In genomic region chr4:134278675-134279074, GRCh38 we compare ENCODE assay signal across 29 cellular contexts.
DNase-seq lines count a peak whose midpoint lies in the region; ATAC-seq, FAIRE-seq and TF ChIP-seq lines count a peak whose summit lies in the region.
"Had no signal": no experiment of that assay in that cellular context is flagged by ENCODE, and none has a peak within 500 bp of the region (broad histone marks: within the 10 kb centered on the region; RNA-seq: fewer than 3 reads in every experiment).

No MANE protein-coding gene starts in this region.

- H3K36me3 Mint-ChIP-seq in astrocyte (ENCODE audit: low read depth, unreplicated experiment) (no peaks in the 10 kb centered on the region), T-cell (no peaks in the 10 kb centered on the region)
- H3K36me3 Mint-ChIP-seq in CD8-positive, alpha-beta T cell: no peaks in the 10 kb centered on the region

- H3K4me1 ChIP-seq in astrocyte (ENCODE audit: insufficient read depth, low read length) (no peaks in the 10 kb centered on the region), smooth muscle cell (ENCODE audit: low read depth) (no peaks in the 10 kb centered on the region)
- H3K4me1 ChIP-seq in CD8-positive, alpha-beta T cell (ENCODE audit: insufficient read depth, low read length): no peaks in the 10 kb centered on the region
- H3K4me1 ChIP-seq: BLaER1 treated with 17β-estradiol and CSF1 and Interleukin-3, amounts not matched to agents 10 nM and 100 nM had no signal

- H4K20me1 ChIP-seq in astrocyte (ENCODE audit: insufficient read depth, low read length): no peaks in the 10 kb centered on the region
- no peaks in the 10 kb centered on the region for H4K20me1 ChIP-seq in smooth muscle cell (ENCODE audit: low read depth)
- H4K20me1 ChIP-seq: BLaER1 treated with 17β-estradiol and CSF1 and Interleukin-3, amounts not matched to agents 10 nM and 100 nM had no signal

- DNase-seq in ELR (ENCODE audit: low read depth) (peak; percentile 9), M059J (ENCODE audit: low read depth) (peak; percentile 56), astrocyte (ENCODE audit: low read depth) (peak; percentile 49), smooth muscle cell (lab: John Stamatoyannopoulos, UW; ENCODE audit: unreplicated experiment) (no peak), iPS-NIHi11 (ENCODE audit: low spot score) (no peak), T-cell (no peak)
- DNase-seq in CD8-positive, alpha-beta T cell: no peak
- DNase-seq: ACHN; CD4-positive, alpha-beta T cell; COR-L47; DMS53; GF-D8; GM23248; H7; IMR-90; KG1; MM.1S; NCI-H1417; NCI-H1694; NCI-H2081; NCI-H2227 treated with DMSO at 0.1 percent for 48 hours; NCI-H510A; NCI-H69; SHP77 had no signal

- no peaks in the 10 kb centered on the region for H3K4me1 Mint-ChIP-seq in astrocyte (ENCODE audit: low read depth, unreplicated experiment)
- no peaks in the 10 kb centered on the region for H3K4me1 Mint-ChIP-seq in CD8-positive, alpha-beta T cell (ENCODE audit: low read depth)
- H3K4me1 Mint-ChIP-seq in T-cell: no peaks in the 10 kb centered on the region

- CTCF ChIA-PET in CD8-positive, alpha-beta T cell (lab: Charles Lee): no interaction called here
- CTCF ChIA-PET in T-cell (lab: Charles Lee): no interaction called here

- H3K9me3 Mint-ChIP-seq in astrocyte (ENCODE audit: unreplicated experiment): no peaks in the 10 kb centered on the region
- peaks cover 10% of the 10 kb centered on the region for H3K9me3 Mint-ChIP-seq in CD8-positive, alpha-beta T cell
- peaks cover 8 to 23% (median 11%) of the 10 kb centered on the region in 3 donors for H3K9me3 Mint-ChIP-seq in T-cell
- H3K9me3 Mint-ChIP-seq: CD4-positive, alpha-beta T cell had no signal

- H3F3A ChIP-seq in smooth muscle cell (ENCODE audit: low read depth): no peaks in the 10 kb centered on the region

- POLR2A ChIA-PET in CD8-positive, alpha-beta T cell (lab: Charles Lee): no interaction called here
- POLR2A ChIA-PET in T-cell (lab: Charles Lee): no interaction called here

- no peak for FAIRE-seq in astrocyte (lab: Jason Lieb, UNC)
- FAIRE-seq: GM12892 had no signal

- H3K79me2 ChIP-seq in astrocyte (ENCODE audit: insufficient read depth, low read length) (no peaks in the 10 kb centered on the region), smooth muscle cell (ENCODE audit: low read depth) (no peaks in the 10 kb centered on the region)

- no peak for ATAC-seq in CD8-positive, alpha-beta T cell
- no peak for ATAC-seq in GM18858 (IDR thresholded peaks at IDR 0.05; ENCODE audit: unreplicated experiment)
- no peak for ATAC-seq in T-cell (replicated peaks in 1 of 4)
- ATAC-seq: Panc1 had no signal

- H3K9me3 ChIP-seq in astrocyte (ENCODE audit: insufficient read depth, low read depth, low read length): no peaks in the 10 kb centered on the region
- no peaks in the 10 kb centered on the region for H3K9me3 ChIP-seq in smooth muscle cell (replicated peaks; ENCODE audit: low read depth)
- H3K9me3 ChIP-seq in CD8-positive, alpha-beta T cell (ENCODE audit: low read length): no peaks in the 10 kb centered on the region
- H3K9me3 ChIP-seq: BLaER1 treated with 17β-estradiol and CSF1 and Interleukin-3, amounts not matched to agents 10 nM and 100 nM had no signal

- intact Hi-C loops in CD8-positive, alpha-beta T cell (cut with DNase I, micrococcal nuclease): no loop called here

- no peak for TF ChIP-seq CTCF in astrocyte (IDR thresholded peaks at IDR 0.05; ENCODE audit: insufficient read depth, low read depth, low read length)
- TF ChIP-seq CTCF in smooth muscle cell (IDR thresholded peaks at IDR 0.05; ENCODE audit: borderline replicate concordance, insufficient read depth, poor library complexity, severe bottlenecking): no peak
- no peak for TF ChIP-seq CTCF in CD8-positive, alpha-beta T cell (IDR thresholded peaks at IDR 0.05)

- H3K27me3 Mint-ChIP-seq in astrocyte (ENCODE audit: low read depth, unreplicated experiment) (no peaks in the 10 kb centered on the region), T-cell (no peaks in the 10 kb centered on the region)
- H3K27me3 Mint-ChIP-seq in CD8-positive, alpha-beta T cell (ENCODE audit: low read depth): no peaks in the 10 kb centered on the region
- H3K27me3 Mint-ChIP-seq: CD4-positive, alpha-beta T cell had no signal

- no peak overlapping the region for H3K4me2 ChIP-seq in astrocyte (ENCODE audit: low read length)
- no peak overlapping the region for H3K4me2 ChIP-seq in smooth muscle cell
- H3K4me2 ChIP-seq: BLaER1 treated with 17β-estradiol and CSF1 and Interleukin-3, amounts not matched to agents 10 nM and 100 nM had no signal

- H3K36me3 ChIP-seq in astrocyte (ENCODE audit: insufficient read depth, low read length) (no peaks in the 10 kb centered on the region), smooth muscle cell (ENCODE audit: low read depth) (no peaks in the 10 kb centered on the region)
- H3K36me3 ChIP-seq in CD8-positive, alpha-beta T cell (ENCODE audit: insufficient read depth, low read length): no peaks in the 10 kb centered on the region
- H3K36me3 ChIP-seq: BLaER1 treated with 17β-estradiol and CSF1 and Interleukin-3, amounts not matched to agents 10 nM and 100 nM had no signal

- H3K4me3 ChIP-seq in astrocyte (ENCODE audit: insufficient read depth, low read depth, low read length) (no peak overlapping the region), smooth muscle cell (no peak overlapping the region)
- no peak overlapping the region for H3K4me3 ChIP-seq in CD8-positive, alpha-beta T cell (ENCODE audit: low read depth, low read length)
- H3K4me3 ChIP-seq: BLaER1 treated with 17β-estradiol and CSF1 and Interleukin-3, amounts not matched to agents 10 nM and 100 nM; GM23248 had no signal

- 63% methylated on average over 1 of the region's 1 CpG for WGBS in smooth muscle cell (ENCODE audit: low lambda C conversion rate)

- no peak overlapping the region for H3K4me3 Mint-ChIP-seq in astrocyte (ENCODE audit: unreplicated experiment)
- no peak overlapping the region for H3K4me3 Mint-ChIP-seq in CD8-positive, alpha-beta T cell
- H3K4me3 Mint-ChIP-seq in T-cell: no peak overlapping the region
- H3K4me3 Mint-ChIP-seq: CD4-positive, alpha-beta T cell had no signal

- H3K27ac ChIP-seq in astrocyte (ENCODE audit: low read depth, low read length) (no peak overlapping the region), smooth muscle cell (ENCODE audit: low read depth) (no peak overlapping the region)
- H3K27ac ChIP-seq in CD8-positive, alpha-beta T cell (ENCODE audit: low read depth, low read length): no peak overlapping the region
- H3K27ac ChIP-seq: BLaER1 treated with 17β-estradiol and CSF1 and Interleukin-3, amounts not matched to agents 10 nM and 100 nM; GM23248; RWPE1 had no signal

- H3K27me3 ChIP-seq in astrocyte (ENCODE audit: insufficient read depth, low read length) (no peaks in the 10 kb centered on the region), smooth muscle cell (ENCODE audit: low read depth) (no peaks in the 10 kb centered on the region)
- H3K27me3 ChIP-seq in CD8-positive, alpha-beta T cell (ENCODE audit: insufficient read depth, low read length): no peaks in the 10 kb centered on the region
- H3K27me3 ChIP-seq: BLaER1 treated with 17β-estradiol and CSF1 and Interleukin-3, amounts not matched to agents 10 nM and 100 nM had no signal

- H3K9ac ChIP-seq in astrocyte (ENCODE audit: low read length) (no peak overlapping the region), smooth muscle cell (ENCODE audit: low read depth) (no peak overlapping the region)
- H3K9ac ChIP-seq: BLaER1 treated with 17β-estradiol and CSF1 and Interleukin-3, amounts not matched to agents 10 nM and 100 nM; GM23248 had no signal

- no peak overlapping the region for H3K27ac Mint-ChIP-seq in astrocyte (ENCODE audit: unreplicated experiment)
- H3K27ac Mint-ChIP-seq in CD8-positive, alpha-beta T cell: no peak overlapping the region
- H3K27ac Mint-ChIP-seq in T-cell: no peak overlapping the region
- H3K27ac Mint-ChIP-seq: CD4-positive, alpha-beta T cell had no signal

- H2AFZ ChIP-seq in astrocyte (ENCODE audit: low read depth, low read length): no peak overlapping the region
- peak overlapping the region; percentile 24 for H2AFZ ChIP-seq in smooth muscle cell (ENCODE audit: low read depth)
- H2AFZ ChIP-seq: GM23248 had no signal

Comparison
In these comparisons a context has a peak if more than half of its experiments do, and no peak if none do; other contexts are left out.
1. DNase-seq: peak in ELR (single experiment), M059J (single experiment) and astrocyte (single experiment); none in smooth muscle cell (single experiment), iPS-NIHi11 (single experiment), CD8-positive, alpha-beta T cell (0 of 7) and T-cell (0 of 34).